In the genomic region with DNA sequence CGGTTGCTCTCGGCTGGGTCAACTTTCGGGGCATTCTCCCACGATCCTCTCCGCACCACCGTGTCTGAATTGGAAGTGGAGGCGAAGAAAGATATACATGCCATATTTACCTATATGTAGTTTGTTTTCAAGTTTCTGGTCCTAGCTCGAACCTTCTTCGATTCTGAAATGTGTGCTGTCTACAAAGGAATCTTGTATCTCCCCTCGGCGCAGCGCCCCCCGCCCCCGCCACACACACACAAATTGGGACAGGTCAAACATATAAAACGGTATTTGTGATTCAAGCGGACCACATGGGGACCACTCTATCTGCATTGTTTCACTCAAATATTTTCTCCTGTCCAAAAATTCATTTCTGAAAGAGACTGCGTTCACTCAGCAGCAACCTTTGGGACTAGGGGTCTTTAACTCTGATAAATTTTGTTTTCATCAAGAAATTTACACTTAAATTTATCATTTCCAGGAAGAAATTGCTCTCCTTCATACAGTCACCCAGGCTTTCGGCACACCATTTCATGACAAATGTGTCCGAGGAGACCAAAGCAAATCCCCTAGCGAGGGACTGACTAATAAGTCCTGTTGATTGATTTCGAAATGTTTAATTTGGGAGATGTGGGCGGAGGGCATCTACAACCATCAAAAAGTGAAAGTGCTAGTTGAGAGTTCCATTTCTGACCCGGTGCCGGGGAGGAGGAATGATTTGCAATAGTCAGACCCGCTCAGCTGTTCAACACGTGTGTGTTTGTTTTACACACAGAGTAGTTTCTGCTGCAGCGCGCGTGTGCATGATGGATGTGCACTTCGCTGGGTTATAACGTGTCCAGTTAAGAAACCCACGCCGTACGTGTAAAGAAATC, we compare ENCODE assay signal across 1 cellular context.
TF ChIP-seq lines count a peak whose summit lies in the region.

No MANE protein-coding gene starts in this region.

TF ChIP-seq in GM23338, 12 proteins besides CTCF, POLR2A, EP300 and RAD21 (continued from another document):
- TF ChIP-seq, protein P1, sequence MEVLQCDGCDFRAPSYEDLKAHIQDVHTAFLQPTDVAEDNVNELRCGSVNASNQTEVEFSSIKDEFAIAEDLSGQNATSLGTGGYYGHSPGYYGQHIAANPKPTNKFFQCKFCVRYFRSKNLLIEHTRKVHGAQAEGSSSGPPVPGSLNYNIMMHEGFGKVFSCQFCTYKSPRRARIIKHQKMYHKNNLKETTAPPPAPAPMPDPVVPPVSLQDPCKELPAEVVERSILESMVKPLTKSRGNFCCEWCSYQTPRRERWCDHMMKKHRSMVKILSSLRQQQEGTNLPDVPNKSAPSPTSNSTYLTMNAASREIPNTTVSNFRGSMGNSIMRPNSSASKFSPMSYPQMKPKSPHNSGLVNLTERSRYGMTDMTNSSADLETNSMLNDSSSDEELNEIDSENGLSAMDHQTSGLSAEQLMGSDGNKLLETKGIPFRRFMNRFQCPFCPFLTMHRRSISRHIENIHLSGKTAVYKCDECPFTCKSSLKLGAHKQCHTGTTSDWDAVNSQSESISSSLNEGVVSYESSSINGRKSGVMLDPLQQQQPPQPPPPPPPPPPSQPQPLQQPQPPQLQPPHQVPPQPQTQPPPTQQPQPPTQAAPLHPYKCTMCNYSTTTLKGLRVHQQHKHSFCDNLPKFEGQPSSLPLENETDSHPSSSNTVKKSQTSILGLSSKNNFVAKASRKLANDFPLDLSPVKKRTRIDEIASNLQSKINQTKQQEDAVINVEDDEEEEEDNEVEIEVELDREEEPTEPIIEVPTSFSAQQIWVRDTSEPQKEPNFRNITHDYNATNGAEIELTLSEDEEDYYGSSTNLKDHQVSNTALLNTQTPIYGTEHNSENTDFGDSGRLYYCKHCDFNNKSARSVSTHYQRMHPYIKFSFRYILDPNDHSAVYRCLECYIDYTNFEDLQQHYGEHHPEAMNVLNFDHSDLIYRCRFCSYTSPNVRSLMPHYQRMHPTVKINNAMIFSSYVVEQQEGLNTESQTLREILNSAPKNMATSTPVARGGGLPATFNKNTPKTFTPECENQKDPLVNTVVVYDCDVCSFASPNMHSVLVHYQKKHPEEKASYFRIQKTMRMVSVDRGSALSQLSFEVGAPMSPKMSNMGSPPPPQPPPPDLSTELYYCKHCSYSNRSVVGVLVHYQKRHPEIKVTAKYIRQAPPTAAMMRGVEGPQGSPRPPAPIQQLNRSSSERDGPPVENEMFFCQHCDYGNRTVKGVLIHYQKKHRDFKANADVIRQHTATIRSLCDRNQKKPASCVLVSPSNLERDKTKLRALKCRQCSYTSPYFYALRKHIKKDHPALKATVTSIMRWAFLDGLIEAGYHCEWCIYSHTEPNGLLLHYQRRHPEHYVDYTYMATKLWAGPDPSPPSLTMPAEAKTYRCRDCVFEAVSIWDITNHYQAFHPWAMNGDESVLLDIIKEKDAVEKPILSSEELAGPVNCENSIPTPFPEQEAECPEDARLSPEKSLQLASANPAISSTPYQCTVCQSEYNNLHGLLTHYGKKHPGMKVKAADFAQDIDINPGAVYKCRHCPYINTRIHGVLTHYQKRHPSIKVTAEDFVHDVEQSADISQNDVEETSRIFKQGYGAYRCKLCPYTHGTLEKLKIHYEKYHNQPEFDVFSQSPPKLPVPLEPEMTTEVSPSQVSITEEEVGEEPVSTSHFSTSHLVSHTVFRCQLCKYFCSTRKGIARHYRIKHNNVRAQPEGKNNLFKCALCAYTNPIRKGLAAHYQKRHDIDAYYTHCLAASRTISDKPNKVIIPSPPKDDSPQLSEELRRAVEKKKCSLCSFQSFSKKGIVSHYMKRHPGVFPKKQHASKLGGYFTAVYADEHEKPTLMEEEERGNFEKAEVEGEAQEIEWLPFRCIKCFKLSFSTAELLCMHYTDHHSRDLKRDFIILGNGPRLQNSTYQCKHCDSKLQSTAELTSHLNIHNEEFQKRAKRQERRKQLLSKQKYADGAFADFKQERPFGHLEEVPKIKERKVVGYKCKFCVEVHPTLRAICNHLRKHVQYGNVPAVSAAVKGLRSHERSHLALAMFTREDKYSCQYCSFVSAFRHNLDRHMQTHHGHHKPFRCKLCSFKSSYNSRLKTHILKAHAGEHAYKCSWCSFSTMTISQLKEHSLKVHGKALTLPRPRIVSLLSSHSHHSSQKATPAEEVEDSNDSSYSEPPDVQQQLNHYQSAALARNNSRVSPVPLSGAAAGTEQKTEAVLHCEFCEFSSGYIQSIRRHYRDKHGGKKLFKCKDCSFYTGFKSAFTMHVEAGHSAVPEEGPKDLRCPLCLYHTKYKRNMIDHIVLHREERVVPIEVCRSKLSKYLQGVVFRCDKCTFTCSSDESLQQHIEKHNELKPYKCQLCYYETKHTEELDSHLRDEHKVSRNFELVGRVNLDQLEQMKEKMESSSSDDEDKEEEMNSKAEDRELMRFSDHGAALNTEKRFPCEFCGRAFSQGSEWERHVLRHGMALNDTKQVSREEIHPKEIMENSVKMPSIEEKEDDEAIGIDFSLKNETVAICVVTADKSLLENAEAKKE (CRISPR knock-in tag; IDR thresholded peaks at IDR 0.05), result no peak
- TF ChIP-seq ZNF114 (CRISPR knock-in tag; IDR thresholded peaks at IDR 0.05), result no peak
